ENCODE assay signal across 37 cellular contexts in the genomic region with DNA sequence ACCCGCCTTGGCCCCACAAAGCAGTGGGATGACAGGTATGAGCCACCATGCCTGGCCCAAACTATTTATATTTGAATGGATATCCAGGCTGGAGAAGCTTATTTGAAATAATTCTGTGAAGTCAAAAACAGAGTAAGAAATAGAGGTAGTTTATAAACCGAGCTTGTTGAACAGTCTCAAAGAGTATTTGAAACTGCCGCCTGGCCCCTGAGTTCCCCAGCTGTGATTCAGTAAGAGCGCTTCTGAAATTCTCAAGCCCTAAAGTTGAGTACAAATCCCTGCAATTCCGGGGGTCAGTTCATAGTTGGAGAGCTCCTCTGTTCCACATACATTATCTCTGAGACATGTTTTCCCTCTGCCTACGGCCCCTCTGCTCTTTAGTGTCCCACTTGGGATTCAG.
"Had no signal": no experiment of that assay in that cellular context is flagged by ENCODE, and none has a peak within 500 bp of the region (broad histone marks: within the 10 kb centered on the region; RNA-seq: fewer than 3 reads in every experiment).

No MANE protein-coding gene starts in this region.

- H3K4me3 ChIP-seq: adrenal gland, ascending aorta, body of pancreas, breast epithelium, cardiac muscle cell had no signal

- H3K36me3 ChIP-seq: adrenal gland, ascending aorta, breast epithelium, cardiac muscle cell had no signal

- H3K9me3 ChIP-seq: adrenal gland, ascending aorta had no signal

- ATAC-seq: activated naive CD4-positive, alpha-beta T cell treated with anti-CD3 and anti-CD28 coated beads, Interleukin-2, amount 50 U/mL, for 72 hours; activated naive CD8-positive, alpha-beta T cell treated with anti-CD3 and anti-CD28 coated beads, Interleukin-2, amount 50 U/mL, for 24 hours; activated T-cell treated with anti-CD3 and anti-CD28 coated beads, Interleukin-2, amount 50 U/mL, for 4 hours; activated T-cell treated with anti-CD3 and anti-CD28 coated beads, Interleukin-2, amount 50 U/mL, for 72 hours; activated T-helper 17 cell treated with anti-CD3 and anti-CD28 coated beads, Interleukin-2, amount 50 U/mL, for 72 hours; body of pancreas had no signal

- H3K4me1 ChIP-seq: adrenal gland, body of pancreas, breast epithelium had no signal

- H3K36me3 Mint-ChIP-seq: activated naive CD4-positive, alpha-beta T cell treated with anti-CD3 and anti-CD28 coated beads, Interleukin-2, amount 10 ng/mL, durations not matched to agents 7 days and 5 days; activated naive CD8-positive, alpha-beta T cell; activated naive CD8-positive, alpha-beta T cell treated with anti-CD3 and anti-CD28 coated beads for 36 hours; activated naive CD8-positive, alpha-beta T cell treated with anti-CD3 and anti-CD28 coated beads, Interleukin-2, amount 10 ng/mL, durations not matched to agents 7 days and 5 days; brain had no signal

- H3K27me3 Mint-ChIP-seq: activated naive CD4-positive, alpha-beta T cell treated with anti-CD3 and anti-CD28 coated beads, Interleukin-2, amount 10 ng/mL, durations not matched to agents 7 days and 5 days; activated naive CD4-positive, alpha-beta T cell treated with anti-CD3 and anti-CD28 coated beads, Interleukin-2, amount 50 U/mL, for 24 hours; activated naive CD8-positive, alpha-beta T cell treated with anti-CD3 and anti-CD28 coated beads for 36 hours; activated naive CD8-positive, alpha-beta T cell treated with anti-CD3 and anti-CD28 coated beads, Interleukin-2, amount 10 ng/mL, durations not matched to agents 7 days and 5 days had no signal

- H3K27me3 ChIP-seq: adrenal gland, ascending aorta, body of pancreas, breast epithelium, cardiac muscle cell had no signal

- H3K4me1 Mint-ChIP-seq: activated naive CD4-positive, alpha-beta T cell treated with anti-CD3 and anti-CD28 coated beads, Interleukin-2, amount 10 ng/mL, durations not matched to agents 7 days and 5 days; activated naive CD4-positive, alpha-beta T cell treated with anti-CD3 and anti-CD28 coated beads, Interleukin-2, amount 50 U/mL, for 24 hours; activated naive CD8-positive, alpha-beta T cell treated with anti-CD3 and anti-CD28 coated beads for 36 hours; activated naive CD8-positive, alpha-beta T cell treated with anti-CD3 and anti-CD28 coated beads, Interleukin-2, amount 10 ng/mL, durations not matched to agents 7 days and 5 days; activated naive CD8-positive, alpha-beta T cell treated with anti-CD3 and anti-CD28 coated beads, Interleukin-2, amount 50 U/mL, for 24 hours; activated T-helper 17 cell treated with anti-CD3 and anti-CD28 coated beads, Interleukin-2, amount 50 U/mL, for 72 hours; brain; central memory CD8-positive, alpha-beta T cell had no signal

- H3K4me3 Mint-ChIP-seq: activated naive CD4-positive, alpha-beta T cell treated with anti-CD3 and anti-CD28 coated beads for 36 hours; activated naive CD4-positive, alpha-beta T cell treated with anti-CD3 and anti-CD28 coated beads, Interleukin-2, amount 10 ng/mL, durations not matched to agents 7 days and 5 days; activated naive CD4-positive, alpha-beta T cell treated with anti-CD3 and anti-CD28 coated beads, Interleukin-2, amount 50 U/mL, for 24 hours; activated naive CD8-positive, alpha-beta T cell; activated naive CD8-positive, alpha-beta T cell treated with anti-CD3 and anti-CD28 coated beads for 36 hours; activated naive CD8-positive, alpha-beta T cell treated with anti-CD3 and anti-CD28 coated beads, Interleukin-2, amount 10 ng/mL, durations not matched to agents 7 days and 5 days; activated naive CD8-positive, alpha-beta T cell treated with anti-CD3 and anti-CD28 coated beads, Interleukin-2, amount 50 U/mL, for 24 hours; activated T-cell treated with anti-CD3 and anti-CD28 coated beads, Interleukin-2, amount 50 U/mL, for 24 hours; activated T-cell treated with anti-CD3 and anti-CD28 coated beads, Interleukin-2, amount 50 U/mL, for 4 hours; activated T-cell treated with anti-CD3 and anti-CD28 coated beads, Interleukin-2, amount 50 U/mL, for 72 hours; activated T-helper 1 cell treated with anti-CD3 and anti-CD28 coated beads, Interleukin-12 subunit alpha, Interleukin-12 subunit beta, Interleukin-2, Interleukin-4 antibody, amounts not matched to agents 30 ng/mL and 10 ng/mL and 1 ng/mL, durations not matched to agents 14 hours and 24 hours and 36 hours; activated T-helper 17 cell treated with anti-CD3 and anti-CD28 coated beads, Interleukin-2, amount 50 U/mL, for 72 hours; brain; central memory CD8-positive, alpha-beta T cell had no signal

- DNase-seq: activated effector memory CD4-positive, alpha-beta T cell treated with anti-CD3 and anti-CD28 coated beads, Interleukin-2, amount 50 U/mL, for 16 hours; activated effector memory CD4-positive, alpha-beta T cell treated with Interleukin-2 at 50 U/mL for 16 hours; activated gamma-delta T cell; activated gamma-delta T cell treated with Interleukin-2 at 50 U/mL for 16 hours; activated naive CD4-positive, alpha-beta T cell; activated naive CD4-positive, alpha-beta T cell treated with anti-CD3 and anti-CD28 coated beads for 36 hours; activated naive CD4-positive, alpha-beta T cell treated with anti-CD3 and anti-CD28 coated beads, Interleukin-2, amount 10 ng/mL, durations not matched to agents 7 days and 5 days; activated naive CD4-positive, alpha-beta T cell treated with anti-CD3 and anti-CD28 coated beads, Interleukin-2, amount 50 U/mL, for 16 hours; activated naive CD4-positive, alpha-beta T cell treated with Interleukin-2 at 50 U/mL for 16 hours; activated naive CD8-positive, alpha-beta T cell treated with anti-CD3 and anti-CD28 coated beads for 36 hours; activated naive CD8-positive, alpha-beta T cell treated with anti-CD3 and anti-CD28 coated beads, Interleukin-2, amount 10 ng/mL, durations not matched to agents 7 days and 5 days; activated naive CD8-positive, alpha-beta T cell treated with anti-CD3 and anti-CD28 coated beads, Interleukin-2, amount 50 U/mL, for 24 hours; activated T-cell treated with anti-CD3 and anti-CD28 coated beads, Interleukin-2, amount 50 U/mL, for 1 hour; activated T-cell treated with anti-CD3 and anti-CD28 coated beads, Interleukin-2, amount 50 U/mL, for 24 hours; activated T-cell treated with anti-CD3 and anti-CD28 coated beads, Interleukin-2, amount 50 U/mL, for 4 hours; activated T-cell treated with anti-CD3 and anti-CD28 coated beads, Interleukin-2, amount 50 U/mL, for 48 hours; activated T-cell treated with anti-CD3 and anti-CD28 coated beads, Interleukin-2, amount 50 U/mL, for 72 hours; adrenal gland; amniotic stem cell; amygdala; anterior cingulate cortex; aorta; body of pancreas; caudate nucleus; central memory CD4-positive, alpha-beta T cell; cerebellar nuclear complex had no signal

- H3K27ac ChIP-seq: adrenal gland, ascending aorta, body of pancreas, breast epithelium, cardiac muscle cell had no signal

- H3K27ac Mint-ChIP-seq: activated naive CD4-positive, alpha-beta T cell treated with anti-CD3 and anti-CD28 coated beads for 36 hours; activated naive CD4-positive, alpha-beta T cell treated with anti-CD3 and anti-CD28 coated beads, Interleukin-2, amount 10 ng/mL, durations not matched to agents 7 days and 5 days; activated naive CD4-positive, alpha-beta T cell treated with anti-CD3 and anti-CD28 coated beads, Interleukin-2, amount 50 U/mL, for 24 hours; activated naive CD4-positive, alpha-beta T cell treated with anti-CD3 and anti-CD28 coated beads, Interleukin-2, amount 50 U/mL, for 72 hours; activated naive CD8-positive, alpha-beta T cell; activated naive CD8-positive, alpha-beta T cell treated with anti-CD3 and anti-CD28 coated beads for 36 hours; activated naive CD8-positive, alpha-beta T cell treated with anti-CD3 and anti-CD28 coated beads, Interleukin-2, amount 10 ng/mL, durations not matched to agents 7 days and 5 days; activated naive CD8-positive, alpha-beta T cell treated with anti-CD3 and anti-CD28 coated beads, Interleukin-2, amount 50 U/mL, for 24 hours; activated T-cell treated with anti-CD3 and anti-CD28 coated beads, Interleukin-2, amount 50 U/mL, for 24 hours; activated T-cell treated with anti-CD3 and anti-CD28 coated beads, Interleukin-2, amount 50 U/mL, for 72 hours; activated T-helper 1 cell treated with anti-CD3 and anti-CD28 coated beads, Interleukin-12 subunit alpha, Interleukin-12 subunit beta, Interleukin-2, Interleukin-4 antibody, amounts not matched to agents 30 ng/mL and 10 ng/mL and 1 ng/mL, durations not matched to agents 14 hours and 24 hours and 36 hours; activated T-helper 17 cell treated with anti-CD3 and anti-CD28 coated beads, Interleukin-2, amount 50 U/mL, for 72 hours; activated T-helper 2 cell treated with anti-CD3 and anti-CD28 coated beads, Interferon-gamma antibody, Interleukin-2, Interleukin-4, amounts not matched to agents 10 μg/mL and 5 μg/mL and 100 μg/mL, durations not matched to agents 14 hours and 24 hours and 36 hours; brain had no signal
